In the genomic region with DNA sequence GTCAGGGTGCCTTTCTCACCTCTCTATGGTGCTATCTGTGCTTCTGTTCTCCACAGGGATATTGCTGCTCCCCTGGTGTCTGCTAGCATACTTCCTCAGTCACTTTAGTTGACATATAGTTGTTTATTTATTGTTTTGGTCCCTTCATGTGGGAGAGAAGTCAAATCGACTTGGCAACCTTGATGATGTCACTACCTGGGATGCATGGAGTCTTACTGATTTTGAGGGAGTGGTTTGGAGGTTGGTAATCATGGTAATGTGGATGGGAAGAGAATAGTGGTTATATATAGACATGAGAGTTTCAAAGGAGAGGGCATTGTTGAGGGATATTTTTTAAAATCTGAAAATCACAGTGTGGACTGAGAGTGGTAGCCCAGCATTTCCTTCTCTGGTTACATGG, we compare ENCODE assay signal across 33 cellular contexts.
"Had no signal": no experiment of that assay in that cellular context is flagged by ENCODE, and none has a peak within 500 bp of the region (broad histone marks: within the 10 kb centered on the region; RNA-seq: fewer than 3 reads in every experiment).

No MANE protein-coding gene starts in this region.

- H3K36me3 ChIP-seq: MG63 had no signal

- H3K9me3 ChIP-seq: MG63 had no signal

- H3K27me3 ChIP-seq: MG63 had no signal

- H3K4me3 ChIP-seq: MG63 had no signal

- DNase-seq: Karpas-422, Kasumi-1, MG63, MM.1S, MV-4-11, NCI-H1048, NCI-H1092, NCI-H1092 treated with DMSO at 0.1 percent for 48 hours, NCI-H1105, NCI-H1105 treated with DMSO at 0.1 percent for 48 hours, NCI-H1417, NCI-H1417 treated with DMSO at 0.1 percent for 48 hours, NCI-H1436, NCI-H1436 treated with DMSO at 0.1 percent for 48 hours, NCI-H146, NCI-H1694, NCI-H1694 treated with DMSO at 0.1 percent for 48 hours, NCI-H187, NCI-H187 treated with DMSO at 0.1 percent for 48 hours, NCI-H1930, NCI-H2029, NCI-H2029 treated with DMSO at 0.1 percent for 48 hours, NCI-H2081, NCI-H2081 treated with DMSO at 0.1 percent for 48 hours, NCI-H2107, NCI-H2171, NCI-H2227 treated with DMSO at 0.1 percent for 48 hours, NCI-H226, NCI-H345, NCI-H446, NCI-H446 treated with DMSO at 0.1 percent for 48 hours, NCI-H510A, NCI-H510A treated with DMSO at 0.1 percent for 48 hours had no signal
